11 cellular contexts compared by ENCODE assay signal in the genomic region with DNA sequence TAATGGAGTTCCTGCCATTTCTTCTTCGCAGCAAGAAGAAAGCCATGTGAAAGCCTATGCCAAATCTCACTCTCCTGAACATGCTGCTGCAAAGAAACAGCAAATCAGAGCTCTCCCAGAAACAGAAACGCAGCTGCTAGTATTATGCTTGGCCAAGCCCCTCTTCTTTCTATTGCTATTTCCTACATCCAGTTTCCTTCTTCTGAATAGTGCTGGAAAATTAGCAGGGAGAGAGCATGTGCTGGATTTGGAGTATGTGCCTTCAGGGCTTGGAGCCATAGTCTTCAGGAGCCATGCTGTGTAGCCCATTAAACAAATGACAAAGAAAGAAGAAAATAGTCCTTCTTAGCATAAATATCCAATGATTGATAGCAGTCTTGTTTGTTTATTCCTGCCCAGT.
DNase-seq lines count a peak whose midpoint lies in the region.
"Had no signal": no experiment of that assay in that cellular context is flagged by ENCODE, and none has a peak within 500 bp of the region (broad histone marks: within the 10 kb centered on the region; RNA-seq: fewer than 3 reads in every experiment).

No MANE protein-coding gene starts in this region.

- peak; percentile 96 for DNase-seq in NCI-H1105 treated with DMSO at 0.1 percent for 48 hours (lab: John Stamatoyannopoulos, UW)
- peak; percentile 92 for DNase-seq in NCI-H748 (lab: John Stamatoyannopoulos, UW; ENCODE audit: unreplicated experiment)
- peak; percentile 72 for DNase-seq in globus pallidus (ENCODE audit: low spot score)
- DNase-seq in pons (ENCODE audit: low spot score), result peak; percentile 78
- DNase-seq in COLO668 (lab: John Stamatoyannopoulos, UW; ENCODE audit: unreplicated experiment), result no peak
- DNase-seq in NCI-H1694 treated with DMSO at 0.1 percent for 48 hours (lab: John Stamatoyannopoulos, UW), result no peak
- no peak for DNase-seq in activated CD4-positive, alpha-beta T cell treated with anti-CD3 and anti-CD28 coated beads, Interleukin-2, amount 50 U/mL, for 48 hours
- DNase-seq: effector CD8-positive, alpha-beta T cell; foreskin keratinocyte; H7; naive B cell had no signal

Comparison
In these comparisons a context has a peak if more than half of its experiments do, and no peak if none do; other contexts are left out.
1. DNase-seq: peak in NCI-H1105 treated with DMSO at 0.1 percent for 48 hours (single experiment), NCI-H748 (single experiment), globus pallidus (single experiment) and pons (single experiment); none in COLO668 (single experiment), NCI-H1694 treated with DMSO at 0.1 percent for 48 hours (single experiment) and activated CD4-positive, alpha-beta T cell treated with anti-CD3 and anti-CD28 coated beads, Interleukin-2, amount 50 U/mL, for 48 hours (0 of 2).